In genomic region chr12:88391556-88391955, GRCh38 we compare ENCODE assay signal across 11 cellular contexts.
DNase-seq lines count a peak whose midpoint lies in the region; ATAC-seq and TF ChIP-seq lines count a peak whose summit lies in the region.
"Had no signal": no experiment of that assay in that cellular context is flagged by ENCODE, and none has a peak within 500 bp of the region (broad histone marks: within the 10 kb centered on the region; RNA-seq: fewer than 3 reads in every experiment).

No MANE protein-coding gene starts in this region.

- H3K4me3 ChIP-seq in KMS-11 (IDR thresholded peaks at IDR 0.05; ENCODE audit: insufficient read depth, low read depth, low read length) (no peak overlapping the region), epithelial cell of esophagus (ENCODE audit: low read length) (no peak overlapping the region)
- no peak overlapping the region for H3K4me3 ChIP-seq in effector memory CD4-positive, alpha-beta T cell (ENCODE audit: insufficient read depth, low read depth, low read length, poor library complexity, severe bottlenecking)
- H3K4me3 ChIP-seq: thoracic aorta had no signal

- H3K4me2 ChIP-seq in KMS-11 = peak overlapping the region; percentile 67

- no peak overlapping the region for H3K4me3 Mint-ChIP-seq in naive thymus-derived CD8-positive, alpha-beta T cell
- H3K4me3 Mint-ChIP-seq: dendritic cell treated with granulocyte-macrophage colony-stimulating factor and Interleukin-4, amounts not matched to agents 40 ng/mL and 50 ng/mL, for 4 days had no signal

- peak; percentile 51 for DNase-seq in AG08396 (ENCODE audit: low spot score)
- peak; percentile 82 for DNase-seq in epithelial cell of esophagus (ENCODE audit: low read depth)
- no peak for DNase-seq in naive thymus-derived CD8-positive, alpha-beta T cell
- no peak for DNase-seq in NCI-H1417 treated with DMSO at 0.1 percent for 48 hours (lab: John Stamatoyannopoulos, UW)
- no peak for DNase-seq in effector memory CD4-positive, alpha-beta T cell
- DNase-seq in NCI-H2196 (lab: John Stamatoyannopoulos, UW; ENCODE audit: unreplicated experiment) = no peak
- DNase-seq: DMS 273 treated with DMSO at 0.1 percent for 48 hours had no signal

- no peak for TF ChIP-seq CTCF in KMS-11 (conservative IDR thresholded peaks at IDR 0.05; ENCODE audit: low read depth, low read length)
- TF ChIP-seq CTCF in epithelial cell of esophagus (IDR thresholded peaks at IDR 0.05; ENCODE audit: insufficient read depth, low read depth, low read length, missing control alignments) = no peak

- H3K9ac ChIP-seq in KMS-11 = no peak overlapping the region

- no peak overlapping the region for H3K27ac Mint-ChIP-seq in naive thymus-derived CD8-positive, alpha-beta T cell
- H3K27ac Mint-ChIP-seq: dendritic cell treated with granulocyte-macrophage colony-stimulating factor and Interleukin-4, amounts not matched to agents 40 ng/mL and 50 ng/mL, for 4 days had no signal

- H4K20me1 ChIP-seq in KMS-11 (ENCODE audit: insufficient read depth) = no peaks in the 10 kb centered on the region

- H3K9me3 ChIP-seq in effector memory CD4-positive, alpha-beta T cell (ENCODE audit: control insufficient read depth, low read length) = no peaks in the 10 kb centered on the region
- H3K9me3 ChIP-seq: thoracic aorta had no signal

- POLR2A ChIA-PET in naive thymus-derived CD8-positive, alpha-beta T cell (lab: Charles Lee) = no interaction called here

- peak overlapping the region; percentile 45; the same call in 1 of the 2 replicates for H3K27ac ChIP-seq in KMS-11
- no peak overlapping the region for H3K27ac ChIP-seq in effector memory CD4-positive, alpha-beta T cell (ENCODE audit: insufficient read depth, low read length, poor library complexity, severe bottlenecking)
- H3K27ac ChIP-seq: thoracic aorta had no signal

- ATAC-seq in GM21390 (IDR thresholded peaks at IDR 0.05; ENCODE audit: unreplicated experiment) = peak; percentile 37
- ATAC-seq in naive thymus-derived CD8-positive, alpha-beta T cell = no peak

- H3K79me2 ChIP-seq in KMS-11 (ENCODE audit: insufficient read depth, low read depth) = no peaks in the 10 kb centered on the region

- H3K36me3 Mint-ChIP-seq in naive thymus-derived CD8-positive, alpha-beta T cell = no peaks in the 10 kb centered on the region

- H3K9me3 Mint-ChIP-seq in naive thymus-derived CD8-positive, alpha-beta T cell = peaks cover 0 to 20% (median 6%) of the 10 kb centered on the region in 9 donors

- no peaks in the 10 kb centered on the region for H3K36me3 ChIP-seq in KMS-11 (ENCODE audit: insufficient read depth)
- H3K36me3 ChIP-seq in effector memory CD4-positive, alpha-beta T cell (ENCODE audit: control insufficient read depth, insufficient read depth, low read length) = no peaks in the 10 kb centered on the region
- H3K36me3 ChIP-seq: thoracic aorta had no signal

- H3K27me3 Mint-ChIP-seq in naive thymus-derived CD8-positive, alpha-beta T cell = peaks cover 0 to 7% (median 2%) of the 10 kb centered on the region in 5 donors

- H3K4me1 ChIP-seq in KMS-11 (ENCODE audit: low read depth, poor library complexity, severe bottlenecking) = peaks cover 78% of the 10 kb centered on the region
- no peaks in the 10 kb centered on the region for H3K4me1 ChIP-seq in effector memory CD4-positive, alpha-beta T cell (ENCODE audit: control insufficient read depth, insufficient read depth, low read length, poor library complexity, severe bottlenecking)

- H3K27me3 ChIP-seq in KMS-11 (ENCODE audit: insufficient read depth, low read depth) = no peaks in the 10 kb centered on the region
- no peaks in the 10 kb centered on the region for H3K27me3 ChIP-seq in effector memory CD4-positive, alpha-beta T cell (replicated peaks; ENCODE audit: control insufficient read depth, insufficient read depth, low read length, poor library complexity, severe bottlenecking)

- no peaks in the 10 kb centered on the region for H3K4me1 Mint-ChIP-seq in naive thymus-derived CD8-positive, alpha-beta T cell

- no peak overlapping the region for H2AFZ ChIP-seq in KMS-11 (ENCODE audit: low read depth)

Comparison
In these comparisons a context has a peak if more than half of its experiments do, and no peak if none do; other contexts are left out.
1. DNase-seq: peak in AG08396 (single experiment) and epithelial cell of esophagus (single experiment); none in naive thymus-derived CD8-positive, alpha-beta T cell (0 of 10), NCI-H1417 treated with DMSO at 0.1 percent for 48 hours (single experiment), effector memory CD4-positive, alpha-beta T cell (0 of 3) and NCI-H2196 (single experiment).